ENCODE assay signal across 1 cellular context in the genomic region with DNA sequence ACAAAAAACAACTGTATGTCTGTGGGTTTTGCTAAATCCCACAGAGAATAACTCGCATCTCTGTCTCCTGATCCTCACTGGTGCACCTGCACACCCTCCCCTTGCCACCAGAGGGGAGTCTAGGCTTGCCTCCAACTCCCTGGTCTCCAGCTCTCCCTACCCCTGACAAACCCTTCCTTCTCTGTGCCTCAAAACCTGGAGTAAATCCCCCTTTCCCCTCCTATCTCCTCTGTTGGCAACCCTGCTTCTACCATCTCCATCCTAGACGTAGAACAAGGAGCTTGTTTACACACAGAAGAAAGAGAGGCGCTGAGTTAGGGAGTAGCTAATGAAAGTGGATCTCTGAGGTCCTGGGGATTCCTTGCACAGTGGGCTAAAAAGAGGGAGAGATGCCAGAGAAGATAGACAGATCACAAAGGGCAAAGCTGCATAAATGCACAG.
TF ChIP-seq lines count a peak whose summit lies in the region.

No MANE protein-coding gene starts in this region.

TF ChIP-seq in H1, 55 proteins besides CTCF, POLR2A, EP300 and RAD21:
- no peak for TF ChIP-seq CEBPB (IDR thresholded peaks at IDR 0.05; ENCODE audit: low read depth, low read length)
- TF ChIP-seq USF2 (IDR thresholded peaks at IDR 0.05; ENCODE audit: low read length), result no peak
